ENCODE assay signal across 1 cellular context in the genomic region with DNA sequence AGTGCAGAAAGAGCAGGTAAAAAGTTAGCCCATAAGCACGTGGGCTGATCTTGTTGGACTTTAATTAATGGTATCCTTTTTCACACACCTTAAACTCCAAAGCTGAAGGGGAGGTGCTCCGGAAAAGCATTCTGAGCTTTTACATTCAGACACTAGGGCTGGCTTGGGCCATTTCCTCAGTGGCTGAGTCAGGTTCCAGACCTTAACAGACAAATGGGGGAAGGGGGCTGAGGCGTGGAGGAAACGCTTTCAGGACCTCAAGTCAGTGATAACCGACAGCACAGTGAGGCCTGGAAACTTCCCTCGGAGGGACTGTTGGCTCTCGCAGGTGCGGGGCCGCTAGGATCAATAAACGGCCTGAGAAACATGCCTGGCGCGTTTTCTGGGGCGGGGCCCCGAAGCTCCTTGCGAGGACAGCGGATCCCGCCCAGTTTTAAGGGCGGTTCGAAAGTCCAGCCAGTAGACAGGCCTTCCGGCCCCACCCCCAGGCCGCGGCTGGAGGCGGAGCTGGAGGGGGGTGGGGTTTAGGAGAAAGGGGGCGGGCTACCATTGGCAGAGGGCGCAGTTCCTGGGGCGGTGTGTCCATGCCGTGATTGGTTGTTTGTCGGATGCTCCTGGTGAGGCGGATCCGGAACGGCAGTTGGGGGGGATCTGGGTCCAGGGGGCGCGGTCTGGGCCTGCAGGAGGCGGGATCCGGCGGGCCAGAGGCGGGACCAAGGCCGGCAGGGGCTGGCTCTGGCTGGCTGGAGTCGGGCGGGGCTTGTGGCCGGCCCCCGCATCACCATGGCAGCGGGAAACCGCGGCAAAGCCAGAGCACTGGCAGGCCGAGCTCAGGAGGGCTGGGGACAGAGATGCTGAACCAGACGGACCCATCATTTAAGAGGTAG.
A peak's percentile ranks its signal among the peaks of the same experiment; 100 is the strongest.
TF ChIP-seq lines count a peak whose summit lies in the region.

No MANE protein-coding gene starts in this region.

TF ChIP-seq in H1, 55 proteins besides CTCF, POLR2A, EP300 and RAD21:
- TF ChIP-seq PHF8 (conservative IDR thresholded peaks at IDR 0.05; ENCODE audit: low read depth, low read length) (no peak; the same call in 1 of the 2 replicates), RBBP5 (IDR thresholded peaks at IDR 0.05; ENCODE audit: borderline replicate concordance, low read depth, low read length) (peak; percentile 72; the same call in 1 of the 2 replicates), BCL11A (IDR thresholded peaks at IDR 0.05; ENCODE audit: low read depth in 2 of 2, low read length in 2 of 2) (no peak), RFX5 (IDR thresholded peaks at IDR 0.05; ENCODE audit: borderline replicate concordance, low read depth, low read length) (no peak), KDM4A (IDR thresholded peaks at IDR 0.05; ENCODE audit: low read depth, low read length, severe bottlenecking) (no peak), KDM5A (IDR thresholded peaks at IDR 0.05; ENCODE audit: low read length) (no peak), CTBP2 (IDR thresholded peaks at IDR 0.05; ENCODE audit: borderline replicate concordance, insufficient read depth, insufficient read length, low read length) (no peak), CBX8 (IDR thresholded peaks at IDR 0.05; ENCODE audit: borderline replicate concordance, low read depth, low read length) (no peak), TEAD4 (IDR thresholded peaks at IDR 0.05; ENCODE audit: low read depth, low read length) (no peak), CBX5 (IDR thresholded peaks at IDR 0.05; ENCODE audit: low read depth, low read length) (no peak), SRF (IDR thresholded peaks at IDR 0.05; ENCODE audit: low read depth, low read length) (no peak), POLR2AphosphoS5 (IDR thresholded peaks at IDR 0.05; ENCODE audit: low read depth, low read length) (peak; percentile 61), ASH2L (IDR thresholded peaks at IDR 0.05; ENCODE audit: low read length) (peak; percentile 70), CHD7 (IDR thresholded peaks at IDR 0.05; ENCODE audit: insufficient replicate concordance, low read length) (no peak), RNF2 (IDR thresholded peaks at IDR 0.05; ENCODE audit: borderline replicate concordance, low read depth, low read length, missing control alignments, poor library complexity, severe bottlenecking) (no peak), TAF7 (optimal IDR thresholded peaks at IDR 0.05; ENCODE audit: borderline replicate concordance, low read depth, low read length) (no peak), HDAC6 (IDR thresholded peaks at IDR 0.05; ENCODE audit: low read depth, low read length) (no peak), SUZ12 (IDR thresholded peaks at IDR 0.05; ENCODE audit: low read length) (no peak), JUN (IDR thresholded peaks at IDR 0.05; ENCODE audit: low read depth, low read length) (peak; percentile 89), POU5F1 (IDR thresholded peaks at IDR 0.05; ENCODE audit: low read depth, low read length) (no peak), TAF1 (IDR thresholded peaks at IDR 0.05; ENCODE audit: low read depth, low read length) (peak; percentile 79; the same call in 1 of the 2 replicates), SIX5 (IDR thresholded peaks at IDR 0.05; ENCODE audit: low read depth, low read length) (no peak), RXRA (IDR thresholded peaks at IDR 0.05; ENCODE audit: insufficient read depth, low read depth, low read length) (no peak), MAX (IDR thresholded peaks at IDR 0.05) (peak; percentile 51; the same call in 1 of the 2 replicates), SP2 (IDR thresholded peaks at IDR 0.05; ENCODE audit: low read length) (no peak), GTF2F1 (IDR thresholded peaks at IDR 0.05; ENCODE audit: borderline replicate concordance, low read depth, low read length) (no peak), GABPA (IDR thresholded peaks at IDR 0.05; ENCODE audit: borderline replicate concordance, insufficient read depth, low read length) (no peak), SIRT6 (IDR thresholded peaks at IDR 0.05; ENCODE audit: low read length) (no peak), TCF12 (IDR thresholded peaks at IDR 0.05; ENCODE audit: low read depth, low read length) (no peak), EGR1 (IDR thresholded peaks at IDR 0.05; ENCODE audit: borderline replicate concordance, low read depth, low read length) (peak; percentile 61; the same call in 1 of the 2 replicates), EZH2 (IDR thresholded peaks at IDR 0.05; ENCODE audit: low read depth, low read length, severe bottlenecking) (no peak), BACH1 (IDR thresholded peaks at IDR 0.05; ENCODE audit: low read length) (no peak), CHD1 (IDR thresholded peaks at IDR 0.05; ENCODE audit: low read depth, low read length) (no peak), MAFK (IDR thresholded peaks at IDR 0.05; ENCODE audit: low read depth, low read length) (no peak), SP1 (IDR thresholded peaks at IDR 0.05; ENCODE audit: low read depth, low read length) (peak; percentile 71; the same call in 1 of the 2 replicates), YY1 (IDR thresholded peaks at IDR 0.05; ENCODE audit: low read depth, low read length) (no peak), CHD2 (IDR thresholded peaks at IDR 0.05; ENCODE audit: low read length) (0 out of 2 replicates have a peak, but pooled peaks have one; percentile 18), JUND (IDR thresholded peaks at IDR 0.05; ENCODE audit: low read length) (no peak), TBP (IDR thresholded peaks at IDR 0.05; ENCODE audit: low read depth, low read length) (peak; percentile 75), CREB1 (IDR thresholded peaks at IDR 0.05) (no peak), NRF1 (IDR thresholded peaks at IDR 0.05; ENCODE audit: low read depth, low read length) (no peak), KDM1A (IDR thresholded peaks at IDR 0.05; ENCODE audit: borderline replicate concordance, low read length) (no peak), ATF3 (IDR thresholded peaks at IDR 0.05; ENCODE audit: insufficient read depth, low read depth, low read length) (no peak), FOSL1 (IDR thresholded peaks at IDR 0.05; ENCODE audit: insufficient read depth, low read depth, low read length) (no peak), ATF2 (IDR thresholded peaks at IDR 0.05; ENCODE audit: low read length) (no peak), NANOG (IDR thresholded peaks at IDR 0.05; ENCODE audit: insufficient read depth, low read depth, low read length, poor library complexity, severe bottlenecking) (no peak), CEBPB (IDR thresholded peaks at IDR 0.05; ENCODE audit: low read depth, low read length) (no peak), HDAC2 (IDR thresholded peaks at IDR 0.05; ENCODE audit: borderline replicate concordance in 1 of 2, low read depth in 2 of 2, low read length in 2 of 2) (no peak), BRCA1 (IDR thresholded peaks at IDR 0.05; ENCODE audit: low read depth, low read length) (no peak), ZNF274 (IDR thresholded peaks at IDR 0.05; ENCODE audit: borderline replicate concordance, extremely low read depth, low read length) (no peak), SIN3A (conservative IDR thresholded peaks at IDR 0.05 in 1 of 2, IDR thresholded peaks at IDR 0.05 in 1 of 2; ENCODE audit: low read depth in 1 of 2, low read length in 2 of 2) (peak in 1 of 2 experiments; percentile 22; a peak in 1 of 4 replicates), SAP30 (IDR thresholded peaks at IDR 0.05; ENCODE audit: insufficient read depth, insufficient replicate concordance, low read length) (no peak), SP4 (IDR thresholded peaks at IDR 0.05; ENCODE audit: low read length) (0 out of 2 replicates have a peak, but pooled peaks have one; percentile 52)
- TF ChIP-seq, protein P1, sequence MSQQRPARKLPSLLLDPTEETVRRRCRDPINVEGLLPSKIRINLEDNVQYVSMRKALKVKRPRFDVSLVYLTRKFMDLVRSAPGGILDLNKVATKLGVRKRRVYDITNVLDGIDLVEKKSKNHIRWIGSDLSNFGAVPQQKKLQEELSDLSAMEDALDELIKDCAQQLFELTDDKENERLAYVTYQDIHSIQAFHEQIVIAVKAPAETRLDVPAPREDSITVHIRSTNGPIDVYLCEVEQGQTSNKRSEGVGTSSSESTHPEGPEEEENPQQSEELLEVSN (IDR thresholded peaks at IDR 0.05) = peak; percentile 32; the same call in 1 of the 2 replicates
- TF ChIP-seq, protein P2, sequence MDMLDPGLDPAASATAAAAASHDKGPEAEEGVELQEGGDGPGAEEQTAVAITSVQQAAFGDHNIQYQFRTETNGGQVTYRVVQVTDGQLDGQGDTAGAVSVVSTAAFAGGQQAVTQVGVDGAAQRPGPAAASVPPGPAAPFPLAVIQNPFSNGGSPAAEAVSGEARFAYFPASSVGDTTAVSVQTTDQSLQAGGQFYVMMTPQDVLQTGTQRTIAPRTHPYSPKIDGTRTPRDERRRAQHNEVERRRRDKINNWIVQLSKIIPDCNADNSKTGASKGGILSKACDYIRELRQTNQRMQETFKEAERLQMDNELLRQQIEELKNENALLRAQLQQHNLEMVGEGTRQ (IDR thresholded peaks at IDR 0.05; ENCODE audit: low read length) = no peak
TF ChIP-seq in H1: peak in this region for 13.
